ENCODE assay signal across 30 cellular contexts in genomic region chr6:42779521-42779920, GRCh38. TPM values are rescaled to one million over a fixed set of nuclear protein-coding genes. Genes with fewer than 3 reads are reported as not detected.
DNase-seq lines count a peak whose midpoint lies in the region; ATAC-seq, FAIRE-seq and TF ChIP-seq lines count a peak whose summit lies in the region.
"Had no signal": no experiment of that assay in that cellular context is flagged by ENCODE, and none has a peak within 500 bp of the region (broad histone marks: within the 10 kb centered on the region; RNA-seq: fewer than 3 reads in every experiment).

No MANE protein-coding gene starts in this region.

- peaks cover 51% of the 10 kb centered on the region for H3K4me1 Mint-ChIP-seq in activated CD4-positive, alpha-beta T cell treated with anti-CD3 and anti-CD28 coated beads, Interleukin-2, amount 10 ng/mL, durations not matched to agents 7 days and 5 days
- peaks cover 43% of the 10 kb centered on the region for H3K4me1 Mint-ChIP-seq in activated CD4-positive, alpha-beta T cell treated with anti-CD3 and anti-CD28 coated beads, Interleukin-2, amount 10 ng/mL, durations not matched to agents 24 days and 14 days
- H3K4me1 Mint-ChIP-seq in CD14-positive monocyte = peaks cover 30% of the 10 kb centered on the region

- DNase-seq in activated CD4-positive, alpha-beta T cell treated with anti-CD3 and anti-CD28 coated beads, Interleukin-2, amount 10 ng/mL, durations not matched to agents 7 days and 5 days = no peak
- DNase-seq in activated CD4-positive, alpha-beta T cell treated with anti-CD3 and anti-CD28 coated beads, Interleukin-2, amount 10 ng/mL, durations not matched to agents 24 days and 14 days = no peak
- DNase-seq in HCT116 (ENCODE audit: low read depth, low spot score) (no peak), GM12878 (ENCODE audit: low read depth, low spot score) (no peak), suprapubic skin (ENCODE audit: low spot score in 2 of 2) (no peak), CD14-positive monocyte (ENCODE audit: low spot score) (no peak), SKM-1 (lab: John Stamatoyannopoulos, UW; ENCODE audit: unreplicated experiment) (no peak)
- DNase-seq in activated effector memory CD4-positive, alpha-beta T cell treated with Interleukin-2 at 50 U/mL for 16 hours = no peak
- DNase-seq: activated CD4-positive, alpha-beta T cell treated with anti-CD3 and anti-CD28 coated beads for 4 hours; adrenal gland; DMS153; effector memory CD8-positive, alpha-beta T cell; gastrocnemius medialis; hypothalamus; left ventricle myocardium superior; NCI-H187 treated with DMSO at 0.1 percent for 48 hours; stimulated activated CD4-positive, alpha-beta T cell treated with anti-CD3 and anti-CD28 coated beads, Interleukin-1b, Interleukin-23, amount 100 ng/mL, for 48 hours had no signal

- H2AFZ ChIP-seq in HCT116 (ENCODE audit: low read depth, low read length, poor library complexity, severe bottlenecking) (no peak overlapping the region), GM12878 (ENCODE audit: control insufficient read depth, low read depth, low read length) (no peak overlapping the region; the same call in 1 of the 2 replicates)

- H3K27me3 Mint-ChIP-seq in activated CD4-positive, alpha-beta T cell treated with anti-CD3 and anti-CD28 coated beads, Interleukin-2, amount 10 ng/mL, durations not matched to agents 7 days and 5 days = no peaks in the 10 kb centered on the region
- no peaks in the 10 kb centered on the region for H3K27me3 Mint-ChIP-seq in activated CD4-positive, alpha-beta T cell treated with anti-CD3 and anti-CD28 coated beads, Interleukin-2, amount 10 ng/mL, durations not matched to agents 24 days and 14 days
- H3K27me3 Mint-ChIP-seq in CD14-positive monocyte (ENCODE audit: low read depth in 3 of 3) = no peaks in the 10 kb centered on the region
- H3K27me3 Mint-ChIP-seq: effector memory CD8-positive, alpha-beta T cell had no signal

- RAD21 ChIA-PET in HCT116 (lab: Charles Lee; ENCODE audit: low non-redundant PET in 1 of 2, low total read pairs in 2 of 2, uncharacterized antibody in 2 of 2, unreplicated experiment in 2 of 2) (no interaction called here), GM12878 (lab: Charles Lee; ENCODE audit: unreplicated experiment) (interaction anchor here (1.0 to 17.0 kb wide), 2 partner anchors 8 to 32 kb away, joined by 3 to 227 read pairs; partner anchors contain the start of gene TBCC)

- POLR2A ChIA-PET in activated CD4-positive, alpha-beta T cell treated with anti-CD3 and anti-CD28 coated beads, Interleukin-2, amount 10 ng/mL, durations not matched to agents 7 days and 5 days (lab: Charles Lee) = interaction anchor here (0.7 kb wide), 1 partner anchor 12 kb away, joined by 3 read pairs; no protein-coding TSS in a partner anchor
- POLR2A ChIA-PET in HCT116 (lab: Charles Lee) (interaction anchor here (1.1 kb wide), 1 partner anchor 33 kb away, joined by 4 read pairs; no protein-coding TSS in a partner anchor), GM12878 (lab: Charles Lee) (interaction anchor here (1.5 to 7.4 kb wide), 2 partner anchors 10 to 32 kb away, joined by 4 to 82 read pairs; partner anchors contain the start of gene TBCC)

- ATAC-seq in HCT116 = no peak
- no peak for ATAC-seq in GM12878
- ATAC-seq: effector memory CD8-positive, alpha-beta T cell; gastrocnemius medialis; left ventricle myocardium superior; Right ventricle myocardium inferior had no signal

- TF ChIP-seq POLR2A in HCT116 (IDR thresholded peaks at IDR 0.05; ENCODE audit: borderline replicate concordance, extremely low read depth, insufficient read depth, insufficient read length) = no peak
- no peak for TF ChIP-seq POLR2A in GM12878 (IDR thresholded peaks at IDR 0.05; ENCODE audit: low read depth, low read length)
- TF ChIP-seq POLR2A in suprapubic skin (IDR thresholded peaks at IDR 0.05) = no peak

- H3K9ac ChIP-seq in HCT116 (ENCODE audit: low read length) (no peak overlapping the region), GM12878 (ENCODE audit: control insufficient read depth, insufficient read depth, low read length) (no peak overlapping the region; the same call in 1 of the 2 replicates)
- H3K9ac ChIP-seq: KMS-11 had no signal

- H3K27me3 ChIP-seq in HCT116 (ENCODE audit: insufficient read depth, low read length) (no peaks in the 10 kb centered on the region), GM12878 (replicated peaks in 1 of 2; ENCODE audit: control insufficient read depth in 2 of 2, insufficient read depth in 2 of 2, low read length in 1 of 2) (no peaks in the 10 kb centered on the region), suprapubic skin (no peaks in the 10 kb centered on the region)
- H3K27me3 ChIP-seq: adrenal gland, BE2C, breast epithelium, colonic mucosa, esophagus muscularis mucosa, gastrocnemius medialis, neutrophil had no signal

- H3K79me2 ChIP-seq in HCT116 (ENCODE audit: insufficient read depth, low read length) (peaks cover 13% of the 10 kb centered on the region), GM12878 (ENCODE audit: control insufficient read depth, insufficient read depth, low read length) (peaks cover 55% of the 10 kb centered on the region)

- no peak for TF ChIP-seq EP300 in GM12878 (IDR thresholded peaks at IDR 0.05; ENCODE audit: borderline replicate concordance in 1 of 2, control insufficient read depth in 1 of 2, low read depth in 2 of 2, low read length in 2 of 2)
- TF ChIP-seq EP300 in suprapubic skin (IDR thresholded peaks at IDR 0.05) = no peak

- H3K9me2 ChIP-seq in HCT116 (ENCODE audit: insufficient read depth) = no peaks in the 10 kb centered on the region

- H3K9me3 ChIP-seq in HCT116 (ENCODE audit: control insufficient read depth in 1 of 2, insufficient read depth in 1 of 2, low read depth in 1 of 2, low read length in 2 of 2) (no peaks in the 10 kb centered on the region), GM12878 (replicated peaks; ENCODE audit: control insufficient read depth, insufficient read depth, low read length) (no peaks in the 10 kb centered on the region), suprapubic skin (no peaks in the 10 kb centered on the region)
- H3K9me3 ChIP-seq: adrenal gland, BE2C, breast epithelium, colonic mucosa, esophagus muscularis mucosa, gastrocnemius medialis, HAP-1, neutrophil, prostate gland had no signal

- H4K20me1 ChIP-seq in HCT116 (ENCODE audit: insufficient read depth) = no peaks in the 10 kb centered on the region
- no peaks in the 10 kb centered on the region for H4K20me1 ChIP-seq in GM12878 (ENCODE audit: control insufficient read depth, insufficient read depth)

- intact Hi-C loops in activated CD4-positive, alpha-beta T cell treated with anti-CD3 and anti-CD28 coated beads, Interleukin-2, amount 10 ng/mL, durations not matched to agents 24 days and 14 days (cut with micrococcal nuclease) = loop anchor here (5.0 kb wide), 1 partner anchor 33 kb away; no protein-coding TSS in a partner anchor
- intact Hi-C loops in HCT116 (cut with micrococcal nuclease) = no loop called here
- intact Hi-C loops in GM12878 (cut with micrococcal nuclease; ENCODE audit: unreplicated experiment) = loop anchor here (10.0 kb wide), 1 partner anchor 605 kb away; no protein-coding TSS in a partner anchor
- intact Hi-C loops in CD14-positive monocyte (cut with micrococcal nuclease) = no loop called here

- H3K4me3 ChIP-seq in HCT116 (replicated peaks in 1 of 2; ENCODE audit: low read depth in 1 of 2, low read length in 2 of 2) (no peak overlapping the region), GM12878 (no peak overlapping the region), suprapubic skin (no peak overlapping the region)
- H3K4me3 ChIP-seq: adrenal gland, breast epithelium, colonic mucosa, esophagus muscularis mucosa, gastrocnemius medialis, HAP-1, prostate gland had no signal

- H3K4me1 ChIP-seq in HCT116 (ENCODE audit: control insufficient read depth in 1 of 2, insufficient read depth in 2 of 2, low read length in 2 of 2) (peaks cover 26 to 66% of the 10 kb centered on the region in 2 experiments), GM12878 (ENCODE audit: control insufficient read depth, insufficient read depth, low read length) (peaks cover 51% of the 10 kb centered on the region), suprapubic skin (peaks cover 31% of the 10 kb centered on the region)
- H3K4me1 ChIP-seq: breast epithelium, prostate gland had no signal

- WGBS in GM12878 (ENCODE audit: insufficient coverage, insufficient replicate concordance, low lambda C conversion rate, missing lambda C conversion rate) = 57% methylated on average over 6 of the region's 6 CpGs
- 75% methylated on average over 6 of the region's 6 CpGs for WGBS in suprapubic skin

- 0 out of 2 replicates have a peak overlapping the region, but pooled peaks have one; percentile 3 for H3K4me2 ChIP-seq in HCT116 (ENCODE audit: low read length)
- peak overlapping the region; percentile 45; the same call in 1 of the 2 replicates for H3K4me2 ChIP-seq in GM12878 (ENCODE audit: control insufficient read depth, insufficient read depth)
- H3K4me2 ChIP-seq: KMS-11 had no signal

- FAIRE-seq in GM12878 (lab: Jason Lieb, UNC) = no peak
- FAIRE-seq: A204.1, G401.6 had no signal

- TF ChIP-seq CTCF in HCT116 (IDR thresholded peaks at IDR 0.05 in 2 of 3, conservative IDR thresholded peaks at IDR 0.05 in 1 of 3; ENCODE audit: borderline replicate concordance in 1 of 3, insufficient read depth in 1 of 3, low read depth in 2 of 3, low read length in 2 of 3) (no peak), GM12878 (IDR thresholded peaks at IDR 0.05 in 2 of 3, conservative IDR thresholded peaks at IDR 0.05 in 1 of 3; ENCODE audit: control insufficient read depth in 2 of 3, extremely low read depth in 1 of 3, insufficient read depth in 1 of 3, low read depth in 3 of 3, low read length in 3 of 3) (no peak), suprapubic skin (IDR thresholded peaks at IDR 0.05) (no peak), CD14-positive monocyte (IDR thresholded peaks at IDR 0.05) (no peak)

- H3K36me3 ChIP-seq in HCT116 (ENCODE audit: control insufficient read depth in 1 of 2, insufficient read depth in 2 of 2, low read length in 2 of 2) = no peaks in the 10 kb centered on the region
- no peaks in the 10 kb centered on the region for H3K36me3 ChIP-seq in GM12878 (ENCODE audit: control insufficient read depth in 2 of 2, insufficient read depth in 2 of 2, low read length in 1 of 2)
- H3K36me3 ChIP-seq in suprapubic skin = no peaks in the 10 kb centered on the region
- H3K36me3 ChIP-seq: adrenal gland, breast epithelium, colonic mucosa, esophagus muscularis mucosa, gastrocnemius medialis, HAP-1, neutrophil, prostate gland had no signal

- CTCF ChIA-PET in activated CD4-positive, alpha-beta T cell treated with anti-CD3 and anti-CD28 coated beads, Interleukin-2, amount 10 ng/mL, durations not matched to agents 7 days and 5 days (lab: Charles Lee) = interaction anchor here (0.9 kb wide), 1 partner anchor 9 kb away, joined by 3 read pairs; no protein-coding TSS in a partner anchor
- CTCF ChIA-PET in HCT116 (lab: Charles Lee) = no interaction called here
- CTCF ChIA-PET in GM12878 (lab: Yijun Ruan, JAX) = interaction anchor here (1.0 to 2.0 kb wide), 3 partner anchors 11 to 53 kb away, joined by 4 to 5 read pairs (median 5); no protein-coding TSS in a partner anchor

- H3K27ac ChIP-seq in HCT116 (ENCODE audit: low read depth, low read length) (no peak overlapping the region), GM12878 (ENCODE audit: control insufficient read depth, insufficient read depth) (peak overlapping the region; percentile 51), suprapubic skin (peak overlapping the region; percentile 67)
- H3K27ac ChIP-seq: adrenal gland, neutrophil, prostate gland had no signal

- H3K9me3 Mint-ChIP-seq in activated CD4-positive, alpha-beta T cell treated with anti-CD3 and anti-CD28 coated beads, Interleukin-2, amount 10 ng/mL, durations not matched to agents 7 days and 5 days = no peaks in the 10 kb centered on the region
- no peaks in the 10 kb centered on the region for H3K9me3 Mint-ChIP-seq in activated CD4-positive, alpha-beta T cell treated with anti-CD3 and anti-CD28 coated beads, Interleukin-2, amount 10 ng/mL, durations not matched to agents 24 days and 14 days
- H3K9me3 Mint-ChIP-seq in CD14-positive monocyte = peaks cover 0 to 2% (median 0%) of the 10 kb centered on the region in 7 donors
- H3K9me3 Mint-ChIP-seq: activated T-helper 2 cell treated with anti-CD3 and anti-CD28 coated beads, Interferon-gamma antibody, Interleukin-2, Interleukin-4, amounts not matched to agents 10 μg/mL and 5 μg/mL and 100 μg/mL, durations not matched to agents 14 hours and 24 hours and 36 hours; effector memory CD8-positive, alpha-beta T cell had no signal

- peaks cover 22% of the 10 kb centered on the region for H3K36me3 Mint-ChIP-seq in activated CD4-positive, alpha-beta T cell treated with anti-CD3 and anti-CD28 coated beads, Interleukin-2, amount 10 ng/mL, durations not matched to agents 7 days and 5 days (ENCODE audit: low read depth)
- H3K36me3 Mint-ChIP-seq in activated CD4-positive, alpha-beta T cell treated with anti-CD3 and anti-CD28 coated beads, Interleukin-2, amount 10 ng/mL, durations not matched to agents 24 days and 14 days (ENCODE audit: low read depth) = peaks cover 14% of the 10 kb centered on the region
- no peaks in the 10 kb centered on the region for H3K36me3 Mint-ChIP-seq in CD14-positive monocyte

- H3K4me3 Mint-ChIP-seq in activated CD4-positive, alpha-beta T cell treated with anti-CD3 and anti-CD28 coated beads, Interleukin-2, amount 10 ng/mL, durations not matched to agents 7 days and 5 days = no peak overlapping the region
- H3K4me3 Mint-ChIP-seq in activated CD4-positive, alpha-beta T cell treated with anti-CD3 and anti-CD28 coated beads, Interleukin-2, amount 10 ng/mL, durations not matched to agents 24 days and 14 days = no peak overlapping the region
- H3K4me3 Mint-ChIP-seq in CD14-positive monocyte = no peak overlapping the region

- SMC1A ChIA-PET in GM12878 (lab: Charles Lee; ENCODE audit: uncharacterized antibody, unreplicated experiment) = no interaction called here

- BruUV-seq in HCT116 (replicated peaks; lab: Mats Ljungman, UMichigan) = no TSS peak
- BruUV-seq in GM12878 (replicated peaks; lab: Mats Ljungman, UMichigan) = no TSS peak

- no peak for TF ChIP-seq RAD21 in HCT116 (IDR thresholded peaks at IDR 0.05; ENCODE audit: low read depth)
- no peak for TF ChIP-seq RAD21 in GM12878 (IDR thresholded peaks at IDR 0.05; ENCODE audit: insufficient read depth, low read depth, low read length)

- H3K27ac Mint-ChIP-seq in activated CD4-positive, alpha-beta T cell treated with anti-CD3 and anti-CD28 coated beads, Interleukin-2, amount 10 ng/mL, durations not matched to agents 7 days and 5 days = peak overlapping the region; percentile 54
- H3K27ac Mint-ChIP-seq in activated CD4-positive, alpha-beta T cell treated with anti-CD3 and anti-CD28 coated beads, Interleukin-2, amount 10 ng/mL, durations not matched to agents 24 days and 14 days = no peak overlapping the region
- no peak overlapping the region for H3K27ac Mint-ChIP-seq in CD14-positive monocyte
- H3K27ac Mint-ChIP-seq: activated T-helper 2 cell treated with anti-CD3 and anti-CD28 coated beads, Interferon-gamma antibody, Interleukin-2, Interleukin-4, amounts not matched to agents 10 μg/mL and 5 μg/mL and 100 μg/mL, durations not matched to agents 14 hours and 24 hours and 36 hours; effector memory CD8-positive, alpha-beta T cell had no signal

- in situ Hi-C loops in GM12878 (cut with MboI) = no loop called here

RNA-seq across cellular contexts. Expression of gene BICRAL, which starts 2.3 kb away (rescaled TPM):
- 10 to 100 TPM; 23.4 to 27.8 TPM for total RNA-seq in activated CD4-positive, alpha-beta T cell treated with anti-CD3 and anti-CD28 coated beads, Interleukin-2, amount 10 ng/mL, durations not matched to agents 7 days and 5 days
- 12.5 and 12.9 TPM in 2 replicates for total RNA-seq in activated CD4-positive, alpha-beta T cell treated with anti-CD3 and anti-CD28 coated beads, Interleukin-2, amount 10 ng/mL, durations not matched to agents 24 days and 14 days
- total RNA-seq in HCT116 (2021; ENCODE audit: unreplicated experiment) (14.9 TPM), GM12878 (2014; rRNA removed) (8.8 and 8.9 TPM in 2 replicates), GM12878 (2014; rRNA removed; fragmentation: Illumina TruSeq; extraction: Trizol) (8.0 and 8.2 TPM in 2 replicates), GM12878 (2021) (12.3 and 13.6 TPM in 2 replicates), suprapubic skin (10 to 100 TPM; 20.7 to 28.2 (median 25.4) TPM)
- 5.3 and 6.9 TPM in 2 replicates for polyA plus RNA-seq in HCT116 (2012)
- 24.4 and 25.3 TPM in 2 replicates for total RNA-seq in GM12878 (2013; cell fraction: nucleolus; rRNA removed)
- polyA plus RNA-seq in GM12878 (2011; ENCODE audit: low read depth) = 7.3 TPM
- polyA plus RNA-seq in GM12878 (2011; rRNA removed) (16.6 and 18.2 TPM in 2 replicates), GM12878 (2014; fragmentation: Illumina TruSeq; extraction: Trizol) (13.9 and 16.7 TPM in 2 replicates), GM12878 (2014; fragmentation: Nextera tagmentation; extraction: Ambion mirVana) (1 to 10 TPM; 1.9 to 2.0 TPM), GM12878 (2014; rRNA removed) (8.8 and 10.5 TPM in 2 replicates), GM12878 (2016; fragmentation: Nextera tagmentation; extraction: Ambion mirVana) (1 to 10 TPM; 3.1 to 3.8 TPM), CD14-positive monocyte (1 to 10 TPM; 1.6 to 2.2 TPM)
- 14.6 and 15.8 TPM in 2 replicates for polyA plus RNA-seq in GM12878 (2011; cell fraction: cytosol; rRNA removed)
- polyA plus RNA-seq in GM12878 (2011; cell fraction: nucleus; rRNA removed) = 9.1 and 11.5 TPM in 2 replicates
- polyA plus RNA-seq in GM12878 (2012) = 8.6 and 9.4 TPM in 2 replicates
- polyA minus RNA-seq in GM12878 (2011; rRNA and poly(A)+ RNA removed) = 41.2 and 42.2 TPM in 2 replicates
- 11.4 and 11.6 TPM in 2 replicates for polyA minus RNA-seq in GM12878 (2011; cell fraction: cytosol; rRNA and poly(A)+ RNA removed)
- polyA minus RNA-seq in GM12878 (2011; cell fraction: nucleus; rRNA and poly(A)+ RNA removed) = 7.1 and 9.9 TPM in 2 replicates

RNA-seq across cellular contexts. Expression of gene TBCC, which starts 33.6 kb away (rescaled TPM):
- 10 to 100 TPM; 37.1 to 38.6 TPM for total RNA-seq in activated CD4-positive, alpha-beta T cell treated with anti-CD3 and anti-CD28 coated beads, Interleukin-2, amount 10 ng/mL, durations not matched to agents 7 days and 5 days
- 18.4 TPM in 2 replicates for total RNA-seq in activated CD4-positive, alpha-beta T cell treated with anti-CD3 and anti-CD28 coated beads, Interleukin-2, amount 10 ng/mL, durations not matched to agents 24 days and 14 days
- total RNA-seq in HCT116 (2021; ENCODE audit: unreplicated experiment) = 17.1 TPM
- polyA plus RNA-seq in HCT116 (2012) = 15.7 and 17.7 TPM in 2 replicates
- total RNA-seq in GM12878 (2013; cell fraction: nucleolus; rRNA removed) = 17.2 and 18.1 TPM in 2 replicates
- total RNA-seq in GM12878 (2014; rRNA removed) = 35.4 and 39.0 TPM in 2 replicates
- total RNA-seq in GM12878 (2014; rRNA removed; fragmentation: Illumina TruSeq; extraction: Trizol) = 18.5 and 19.3 TPM in 2 replicates
- total RNA-seq in GM12878 (2021) = 18.5 and 21.3 TPM in 2 replicates
- polyA plus RNA-seq in GM12878 (2011; ENCODE audit: low read depth) = 10.6 TPM
- 10.1 and 16.7 TPM in 2 replicates for polyA plus RNA-seq in GM12878 (2011; rRNA removed)
- polyA plus RNA-seq in GM12878 (2011; cell fraction: cytosol; rRNA removed) = 19.5 and 20.4 TPM in 2 replicates
- 23.6 and 26.5 TPM in 2 replicates for polyA plus RNA-seq in GM12878 (2011; cell fraction: nucleus; rRNA removed)
- polyA plus RNA-seq in GM12878 (2012) = 15.5 and 19.3 TPM in 2 replicates
- polyA plus RNA-seq in GM12878 (2014; fragmentation: Illumina TruSeq; extraction: Trizol) = 9.1 and 14.2 TPM in 2 replicates
- polyA plus RNA-seq in GM12878 (2014; fragmentation: Nextera tagmentation; extraction: Ambion mirVana) = 1 to 10 TPM; 2.5 to 6.3 TPM
- polyA plus RNA-seq in GM12878 (2014; rRNA removed) = 22.7 and 26.0 TPM in 2 replicates
- polyA plus RNA-seq in GM12878 (2016; fragmentation: Nextera tagmentation; extraction: Ambion mirVana) = 10 to 100 TPM; 40.1 to 41.9 TPM
- 7.2 and 7.9 TPM in 2 replicates for polyA minus RNA-seq in GM12878 (2011; rRNA and poly(A)+ RNA removed)
- 4.7 and 6.0 TPM in 2 replicates for polyA minus RNA-seq in GM12878 (2011; cell fraction: cytosol; rRNA and poly(A)+ RNA removed)
- polyA minus RNA-seq in GM12878 (2011; cell fraction: nucleus; rRNA and poly(A)+ RNA removed) = 11.1 and 13.3 TPM in 2 replicates
- 10 to 100 TPM; 25.6 to 51.9 (median 30.2) TPM for total RNA-seq in suprapubic skin
- 10 to 100 TPM; 30.7 to 31.3 TPM for polyA plus RNA-seq in CD14-positive monocyte

RNA-seq across cellular contexts. Expression of gene PRPH2, which starts 57.1 kb away (rescaled TPM):
- not detected for total RNA-seq in activated CD4-positive, alpha-beta T cell treated with anti-CD3 and anti-CD28 coated beads, Interleukin-2, amount 10 ng/mL, durations not matched to agents 7 days and 5 days
- not detected in 2 replicates for total RNA-seq in activated CD4-positive, alpha-beta T cell treated with anti-CD3 and anti-CD28 coated beads, Interleukin-2, amount 10 ng/mL, durations not matched to agents 24 days and 14 days
- total RNA-seq in HCT116 (2021; ENCODE audit: unreplicated experiment) (not detected), GM12878 (2014; rRNA removed) (not detected in 2 replicates), GM12878 (2014; rRNA removed; fragmentation: Illumina TruSeq; extraction: Trizol) (not detected in 2 replicates), GM12878 (2021) (not detected in 2 replicates), suprapubic skin (under 1 TPM in 1 of 4 donors, not detected in 3; 0.38 TPM)
- not detected in 2 replicates for polyA plus RNA-seq in HCT116 (2012)
- not detected in 2 replicates for total RNA-seq in GM12878 (2013; cell fraction: nucleolus; rRNA removed)
- polyA plus RNA-seq in GM12878 (2011; ENCODE audit: low read depth) = not detected
- polyA plus RNA-seq in GM12878 (2011; rRNA removed) (not detected in 2 replicates), GM12878 (2014; fragmentation: Illumina TruSeq; extraction: Trizol) (not detected in 2 replicates), GM12878 (2014; fragmentation: Nextera tagmentation; extraction: Ambion mirVana) (under 1 TPM in 1 of 2 experiments, not detected in 1; 0.08 TPM), GM12878 (2014; rRNA removed) (not detected in 2 replicates), GM12878 (2016; fragmentation: Nextera tagmentation; extraction: Ambion mirVana) (not detected), CD14-positive monocyte (not detected)
- polyA plus RNA-seq in GM12878 (2011; cell fraction: cytosol; rRNA removed) = not detected in 2 replicates
- polyA plus RNA-seq in GM12878 (2011; cell fraction: nucleus; rRNA removed) = not detected in 2 replicates
- not detected in 2 replicates for polyA plus RNA-seq in GM12878 (2012)
- not detected in 2 replicates for polyA minus RNA-seq in GM12878 (2011; rRNA and poly(A)+ RNA removed)
- polyA minus RNA-seq in GM12878 (2011; cell fraction: cytosol; rRNA and poly(A)+ RNA removed) = not detected in 2 replicates
- not detected in 2 replicates for polyA minus RNA-seq in GM12878 (2011; cell fraction: nucleus; rRNA and poly(A)+ RNA removed)
- total RNA-seq: activated T-helper 2 cell treated with anti-CD3 and anti-CD28 coated beads, Interferon-gamma antibody, Interleukin-2, Interleukin-4, amounts not matched to agents 10 μg/mL and 5 μg/mL and 100 μg/mL, durations not matched to agents 14 hours and 24 hours and 36 hours; mononuclear cell had no signal

Comparison
In these comparisons a context has a peak if more than half of its experiments do, and no peak if none do; other contexts are left out.
1. intact Hi-C loops: an anchor here in activated CD4-positive, alpha-beta T cell treated with anti-CD3 and anti-CD28 coated beads, Interleukin-2, amount 10 ng/mL, durations not matched to agents 24 days and 14 days (5.0 kb wide) and GM12878 (10.0 kb wide); none called in HCT116 and CD14-positive monocyte.